In genomic region chr1:219900201-219900600, GRCh38 we compare ENCODE assay signal across 24 cellular contexts. TPM values are rescaled to one million over a fixed set of nuclear protein-coding genes. Genes with fewer than 3 reads are reported as not detected.
A peak's percentile ranks its signal among the peaks of the same experiment; 100 is the strongest.
DNase-seq lines count a peak whose midpoint lies in the region; ATAC-seq and TF ChIP-seq lines count a peak whose summit lies in the region.
"Had no signal": no experiment of that assay in that cellular context is flagged by ENCODE, and none has a peak within 500 bp of the region (broad histone marks: within the 10 kb centered on the region; RNA-seq: fewer than 3 reads in every experiment).

No MANE protein-coding gene starts in this region.

- H3K27me3 Mint-ChIP-seq in endothelial cell (ENCODE audit: unreplicated experiment) (no peaks in the 10 kb centered on the region), nephron (ENCODE audit: low read depth) (no peaks in the 10 kb centered on the region), type B pancreatic cell (peaks cover 5% of the 10 kb centered on the region)

- TF ChIP-seq CTCF in endothelial cell (IDR thresholded peaks at IDR 0.05; ENCODE audit: unreplicated experiment) (no peak), nephron (IDR thresholded peaks at IDR 0.05; ENCODE audit: unreplicated experiment in 3 of 3) (no peak), type B pancreatic cell (conservative IDR thresholded peaks at IDR 0.05) (no peak)

- no peak for ATAC-seq in GM18907 (IDR thresholded peaks at IDR 0.05; ENCODE audit: unreplicated experiment)
- ATAC-seq: activated CD8-positive, alpha-beta T cell treated with anti-CD3 and anti-CD28 coated beads for 36 hours; gastrocnemius medialis; left lobe of liver had no signal

- H3K36me3 Mint-ChIP-seq in endothelial cell (ENCODE audit: low read depth, unreplicated experiment) (no peaks in the 10 kb centered on the region), nephron (ENCODE audit: low read depth) (no peaks in the 10 kb centered on the region), type B pancreatic cell (no peaks in the 10 kb centered on the region)
- H3K36me3 Mint-ChIP-seq: activated naive CD8-positive, alpha-beta T cell treated with anti-CD3 and anti-CD28 coated beads, Interleukin-2, amount 10 ng/mL, durations not matched to agents 7 days and 5 days; naive B cell had no signal

- H3K27ac Mint-ChIP-seq in endothelial cell (ENCODE audit: unreplicated experiment) (peak overlapping the region; percentile 28), nephron (peak overlapping the region in 2 of 3 experiments; percentile 9 to 66), type B pancreatic cell (no peak overlapping the region)
- H3K27ac Mint-ChIP-seq: activated CD8-positive, alpha-beta T cell treated with anti-CD3 and anti-CD28 coated beads for 36 hours; activated naive CD8-positive, alpha-beta T cell treated with anti-CD3 and anti-CD28 coated beads, Interleukin-2, amount 10 ng/mL, durations not matched to agents 7 days and 5 days; naive B cell had no signal

- no peak overlapping the region for H3K4me3 Mint-ChIP-seq in endothelial cell (ENCODE audit: unreplicated experiment)
- no peak overlapping the region for H3K4me3 Mint-ChIP-seq in nephron
- no peak overlapping the region for H3K4me3 Mint-ChIP-seq in type B pancreatic cell
- H3K4me3 Mint-ChIP-seq: activated CD8-positive, alpha-beta T cell treated with anti-CD3 and anti-CD28 coated beads for 36 hours; activated naive CD8-positive, alpha-beta T cell treated with anti-CD3 and anti-CD28 coated beads, Interleukin-2, amount 10 ng/mL, durations not matched to agents 7 days and 5 days; naive B cell had no signal

- H3K9me3 Mint-ChIP-seq in endothelial cell (ENCODE audit: unreplicated experiment) (no peaks in the 10 kb centered on the region), nephron (no peaks in the 10 kb centered on the region), type B pancreatic cell (no peaks in the 10 kb centered on the region)
- H3K9me3 Mint-ChIP-seq: activated CD8-positive, alpha-beta T cell treated with anti-CD3 and anti-CD28 coated beads for 36 hours; activated naive CD8-positive, alpha-beta T cell treated with anti-CD3 and anti-CD28 coated beads, Interleukin-2, amount 10 ng/mL, durations not matched to agents 7 days and 5 days had no signal

- in situ Hi-C loops in SK-MEL-5 (cut with HindIII; ENCODE audit: low pct_unique_long_range_greater_than_20kb, low sequenced_read_pairs): no loop called here

- peak; percentile 40 for DNase-seq in DMS53 (lab: John Stamatoyannopoulos, UW)
- DNase-seq in SK-MEL-5 (ENCODE audit: low read depth, low spot score): peak; percentile 75
- DNase-seq in endothelial cell (ENCODE audit: low spot score): no peak
- DNase-seq in type B pancreatic cell (ENCODE audit: extremely low spot score, unreplicated experiment): no peak
- no peak for DNase-seq in CD1c-positive myeloid dendritic cell (ENCODE audit: extremely low spot score)
- DNase-seq in midbrain (lab: John Stamatoyannopoulos, UW): no peak
- DNase-seq: activated CD8-positive, alpha-beta T cell treated with anti-CD3 and anti-CD28 coated beads for 36 hours; activated effector memory CD4-positive, alpha-beta T cell treated with Interleukin-2 at 50 U/mL for 16 hours; activated naive CD8-positive, alpha-beta T cell treated with anti-CD3 and anti-CD28 coated beads, Interleukin-2, amount 10 ng/mL, durations not matched to agents 7 days and 5 days; activated T-cell treated with anti-CD3 and anti-CD28 coated beads for 4 hours; gastrocnemius medialis; naive B cell; NCI-H1105 treated with DMSO at 0.1 percent for 48 hours; NCI-H1930; NCI-H69; occipital lobe; small intestine; T-helper 1 cell; trophoblast cell had no signal

- H3K4me1 Mint-ChIP-seq in endothelial cell (ENCODE audit: unreplicated experiment): peaks cover 8% of the 10 kb centered on the region
- H3K4me1 Mint-ChIP-seq in nephron: no peaks in the 10 kb centered on the region
- no peaks in the 10 kb centered on the region for H3K4me1 Mint-ChIP-seq in type B pancreatic cell (ENCODE audit: unreplicated experiment)
- H3K4me1 Mint-ChIP-seq: activated naive CD8-positive, alpha-beta T cell treated with anti-CD3 and anti-CD28 coated beads, Interleukin-2, amount 10 ng/mL, durations not matched to agents 7 days and 5 days; naive B cell had no signal

RNA-seq across cellular contexts. Expression of gene SLC30A10, which starts 28.2 kb away (rescaled TPM):
- total RNA-seq in SK-MEL-5 (2014; rRNA removed; shearing (Covaris generic)): 0.18 TPM in 1 of 2 replicates, not detected in the other
- 0.15 TPM in 1 of 2 replicates, not detected in the other for polyA plus RNA-seq in SK-MEL-5 (2015; cell fraction: cytosol; rRNA removed)
- 0.25 and 0.41 TPM in 2 replicates for polyA plus RNA-seq in SK-MEL-5 (2015; cell fraction: nucleus; rRNA removed)
- not detected for total RNA-seq in endothelial cell (ENCODE audit: unreplicated experiment)
- 2.2 and 3.1 TPM in 2 replicates for total RNA-seq in type B pancreatic cell (ENCODE audit: low replicate concordance)
- total RNA-seq: A673; activated CD8-positive, alpha-beta T cell treated with anti-CD3 and anti-CD28 coated beads for 36 hours; activated naive CD8-positive, alpha-beta T cell treated with anti-CD3 and anti-CD28 coated beads, Interleukin-2, amount 10 ng/mL, durations not matched to agents 7 days and 5 days; gastrocnemius medialis; SJSA1 had no signal

Comparison
In these comparisons a context has a peak if more than half of its experiments do, and no peak if none do; other contexts are left out.
1. DNase-seq: peak in DMS53 (single experiment) and SK-MEL-5 (single experiment); none in endothelial cell (single experiment), type B pancreatic cell (single experiment), CD1c-positive myeloid dendritic cell (single experiment) and midbrain (single experiment).